8 cellular contexts compared by ENCODE assay signal in genomic region chr3:75434276-75434936, GRCh38.
DNase-seq lines count a peak whose midpoint lies in the region; ATAC-seq and TF ChIP-seq lines count a peak whose summit lies in the region.
"Not testable (repeated sequence)": the region's sequence is repeated elsewhere in the genome, so short reads cannot be mapped to it uniquely, and the experiment has no call there.

No MANE protein-coding gene starts in this region.

- not testable (repeated sequence) for H3K4me1 ChIP-seq in ectodermal cell (ENCODE audit: control insufficient read depth, insufficient read depth, low read length); iPS-20b (ENCODE audit: insufficient read depth, low read length); testis

- H3K27ac ChIP-seq in ectodermal cell (ENCODE audit: insufficient read depth, low read depth, low read length, poor library complexity, severe bottlenecking) (peak overlapping the region; percentile 36), testis (peak overlapping the region; percentile 87)
- not testable (repeated sequence) for H3K27ac ChIP-seq in iPS-20b (ENCODE audit: low read length)

- not testable (repeated sequence) for ATAC-seq in activated T-helper 17 cell treated with anti-CD3 and anti-CD28 coated beads, Interleukin-2, amount 50 U/mL, for 72 hours (replicated peaks)

- not testable (repeated sequence) for H3K27me3 Mint-ChIP-seq in activated T-helper 17 cell treated with anti-CD3 and anti-CD28 coated beads, Interleukin-2, amount 50 U/mL, for 72 hours; osteocyte (ENCODE audit: unreplicated experiment)

- H3K4me1 Mint-ChIP-seq in activated T-helper 17 cell treated with anti-CD3 and anti-CD28 coated beads, Interleukin-2, amount 50 U/mL, for 72 hours, result not testable (repeated sequence)
- H3K4me1 Mint-ChIP-seq in osteocyte (ENCODE audit: unreplicated experiment), result peaks cover 38% of the 10 kb centered on the region

- peak overlapping the region; percentile 85; the same call in 1 of the 2 replicates for H3K9ac ChIP-seq in iPS-20b (ENCODE audit: low read depth, low read length)

- TF ChIP-seq RAD21 in Ishikawa (IDR thresholded peaks at IDR 0.05; ENCODE audit: low read depth), result not testable (repeated sequence)

- H3K36me3 Mint-ChIP-seq in activated T-helper 17 cell treated with anti-CD3 and anti-CD28 coated beads, Interleukin-2, amount 50 U/mL, for 72 hours (ENCODE audit: low read depth), result peaks cover 24% of the 10 kb centered on the region
- H3K36me3 Mint-ChIP-seq in osteocyte (ENCODE audit: unreplicated experiment), result not testable (repeated sequence)

- peak overlapping the region; percentile 84 for H3K4me3 Mint-ChIP-seq in activated T-helper 17 cell treated with anti-CD3 and anti-CD28 coated beads, Interleukin-2, amount 50 U/mL, for 72 hours
- peak overlapping the region; percentile 94 for H3K4me3 Mint-ChIP-seq in osteocyte (ENCODE audit: unreplicated experiment)

- TF ChIP-seq EP300 in Ishikawa (IDR thresholded peaks at IDR 0.05; ENCODE audit: borderline replicate concordance), result not testable (repeated sequence)

- not testable (repeated sequence) for H3K9me3 Mint-ChIP-seq in activated T-helper 17 cell treated with anti-CD3 and anti-CD28 coated beads, Interleukin-2, amount 50 U/mL, for 72 hours; osteocyte (ENCODE audit: unreplicated experiment)

- not testable (repeated sequence) for H3K36me3 ChIP-seq in ectodermal cell (ENCODE audit: control insufficient read depth, insufficient read depth, low read length); iPS-20b (ENCODE audit: insufficient read depth, low read depth, low read length); testis (ENCODE audit: low read depth, missing control alignments)

- intact Hi-C loops in testis (cut with DNase I; ENCODE audit: low total_unique reads), result not testable (repeated sequence)

- WGBS in ectodermal cell, 2 experiments, result 1 to 2% methylated on average over 34 to 35 of the region's 35 CpGs
- WGBS in testis, 2 donors, result 10 to 26% methylated on average over 3 to 35 of the region's 35 CpGs

- H3K27ac Mint-ChIP-seq in activated T-helper 17 cell treated with anti-CD3 and anti-CD28 coated beads, Interleukin-2, amount 50 U/mL, for 72 hours, result peak overlapping the region; percentile 77
- H3K27ac Mint-ChIP-seq in osteocyte (ENCODE audit: unreplicated experiment), result peak overlapping the region; percentile 95

- peak overlapping the region; percentile 66 for H3K4me3 ChIP-seq in ectodermal cell (ENCODE audit: insufficient read depth, low read depth, low read length)
- peak overlapping the region; percentile 82 for H3K4me3 ChIP-seq in iPS-20b (ENCODE audit: low read length)
- peak overlapping the region; percentile 67 to 88 for H3K4me3 ChIP-seq in testis

- DNase-seq in D341Med (ENCODE audit: low spot score) (peak; percentile 45), SIG-M5 treated with dmso at 0.1 percent for 504 hours (lab: John Stamatoyannopoulos, UW; ENCODE audit: unreplicated experiment) (peak; percentile 14), testis (peak; percentile 25)
- not testable (repeated sequence) for DNase-seq in osteocyte (ENCODE audit: extremely low spot score, unreplicated experiment)

- TF ChIP-seq CTCF in osteocyte (IDR thresholded peaks at IDR 0.05); testis (IDR thresholded peaks at IDR 0.05): not testable (repeated sequence)

- H3K9me3 ChIP-seq in ectodermal cell (ENCODE audit: control insufficient read depth, low read length); iPS-20b (ENCODE audit: insufficient read depth, low read depth, low read length); testis: not testable (repeated sequence)

- TF ChIP-seq POLR2A in testis (IDR thresholded peaks at IDR 0.05), result not testable (repeated sequence)

- H3K27me3 ChIP-seq in ectodermal cell (ENCODE audit: control insufficient read depth, insufficient read depth, low read length, poor library complexity, severe bottlenecking); iPS-20b (ENCODE audit: insufficient read depth, low read length); testis: not testable (repeated sequence)

TF ChIP-seq in Ishikawa, 13 proteins besides CTCF, POLR2A, EP300 and RAD21:
- peak; percentile 31; the same call in 1 of the 2 replicates for TF ChIP-seq MAX (IDR thresholded peaks at IDR 0.05)
